Comparison of ENCODE assay signal across 8 cellular contexts in genomic region chr3:98902341-98902740, GRCh38. TPM values are rescaled to one million over a fixed set of nuclear protein-coding genes. Genes with fewer than 3 reads are reported as not detected.
A peak's percentile ranks its signal among the peaks of the same experiment; 100 is the strongest.
DNase-seq lines count a peak whose midpoint lies in the region; ATAC-seq and TF ChIP-seq lines count a peak whose summit lies in the region.

No MANE protein-coding gene starts in this region.

- H3K4me3 ChIP-seq in KMS-11 (IDR thresholded peaks at IDR 0.05; ENCODE audit: insufficient read depth, low read depth, low read length), result no peak overlapping the region

- ATAC-seq in GM21723 (IDR thresholded peaks at IDR 0.05; ENCODE audit: unreplicated experiment), result no peak

- no peaks in the 10 kb centered on the region for H4K20me1 ChIP-seq in KMS-11 (ENCODE audit: insufficient read depth)

- H3K36me3 Mint-ChIP-seq in CD14-positive monocyte, result no peaks in the 10 kb centered on the region
- peaks cover 14% of the 10 kb centered on the region for H3K36me3 Mint-ChIP-seq in dendritic cell treated with granulocyte-macrophage colony-stimulating factor and Interleukin-4, amounts not matched to agents 40 ng/mL and 50 ng/mL, for 4 days (ENCODE audit: low read depth)
- peaks cover 10% of the 10 kb centered on the region for H3K36me3 Mint-ChIP-seq in nephron progenitor cell (ENCODE audit: low read depth)

- H3K4me1 ChIP-seq in KMS-11 (ENCODE audit: low read depth, poor library complexity, severe bottlenecking), result peaks cover 3% of the 10 kb centered on the region

- H3K27ac ChIP-seq in KMS-11, result peak overlapping the region; percentile 58

- no peak for TF ChIP-seq CTCF in CD14-positive monocyte (IDR thresholded peaks at IDR 0.05)
- no peak for TF ChIP-seq CTCF in KMS-11 (conservative IDR thresholded peaks at IDR 0.05; ENCODE audit: low read depth, low read length)
- TF ChIP-seq CTCF in nephron progenitor cell (IDR thresholded peaks at IDR 0.05), result no peak

- H3K4me3 Mint-ChIP-seq in CD14-positive monocyte (peak overlapping the region; percentile 88 to 94), nephron progenitor cell (peak overlapping the region; percentile 96)
- peak overlapping the region; percentile 85 for H3K4me3 Mint-ChIP-seq in dendritic cell treated with granulocyte-macrophage colony-stimulating factor and Interleukin-4, amounts not matched to agents 40 ng/mL and 50 ng/mL, for 4 days

- no peaks in the 10 kb centered on the region for H3K27me3 ChIP-seq in KMS-11 (ENCODE audit: insufficient read depth, low read depth)

- peak overlapping the region; percentile 82 for H3K9ac ChIP-seq in KMS-11

- H3K79me2 ChIP-seq in KMS-11 (ENCODE audit: insufficient read depth, low read depth), result no peaks in the 10 kb centered on the region

- H3K36me3 ChIP-seq in KMS-11 (ENCODE audit: insufficient read depth), result no peaks in the 10 kb centered on the region

- H3K9me3 Mint-ChIP-seq in CD14-positive monocyte (peaks cover 0 to 3% (median 0%) of the 10 kb centered on the region in 7 donors), nephron progenitor cell (peaks cover 9% of the 10 kb centered on the region)
- no peaks in the 10 kb centered on the region for H3K9me3 Mint-ChIP-seq in dendritic cell treated with granulocyte-macrophage colony-stimulating factor and Interleukin-4, amounts not matched to agents 40 ng/mL and 50 ng/mL, for 4 days

- H3K4me2 ChIP-seq in KMS-11, result peak overlapping the region; percentile 49

- H3K27ac Mint-ChIP-seq in CD14-positive monocyte (no peak overlapping the region), nephron progenitor cell (peak overlapping the region; percentile 75)
- H3K27ac Mint-ChIP-seq in dendritic cell treated with granulocyte-macrophage colony-stimulating factor and Interleukin-4, amounts not matched to agents 40 ng/mL and 50 ng/mL, for 4 days, result peak overlapping the region; percentile 89

- H2AFZ ChIP-seq in KMS-11 (ENCODE audit: low read depth), result peak overlapping the region; percentile 97

- DNase-seq in CD14-positive monocyte (ENCODE audit: low spot score), result no peak
- no peak for DNase-seq in nephron progenitor cell
- DNase-seq in AG08396 (ENCODE audit: low spot score), result no peak
- no peak for DNase-seq in NCI-H1694 (lab: John Stamatoyannopoulos, UW)
- DNase-seq in LoVo (ENCODE audit: low spot score), result no peak

- intact Hi-C loops in CD14-positive monocyte (cut with micrococcal nuclease), result no loop called here
- intact Hi-C loops in dendritic cell treated with granulocyte-macrophage colony-stimulating factor and Interleukin-4, amounts not matched to agents 40 ng/mL and 50 ng/mL, for 4 days (cut with micrococcal nuclease), result loop anchor here (5.0 kb wide), 2 partner anchors 310 to 1140 kb away; partner anchors contain the start of genes ARL6 and CPOX

- H3K27me3 Mint-ChIP-seq in CD14-positive monocyte (ENCODE audit: low read depth in 3 of 3) (peaks cover 16 to 24% (median 19%) of the 10 kb centered on the region in 3 donors), nephron progenitor cell (ENCODE audit: low read depth, poor library complexity) (peaks cover 3% of the 10 kb centered on the region)
- H3K27me3 Mint-ChIP-seq in dendritic cell treated with granulocyte-macrophage colony-stimulating factor and Interleukin-4, amounts not matched to agents 40 ng/mL and 50 ng/mL, for 4 days, result peaks cover 20% of the 10 kb centered on the region

- H3K4me1 Mint-ChIP-seq in CD14-positive monocyte (peaks cover 15% of the 10 kb centered on the region), nephron progenitor cell (peaks cover 41% of the 10 kb centered on the region)
- H3K4me1 Mint-ChIP-seq in dendritic cell treated with granulocyte-macrophage colony-stimulating factor and Interleukin-4, amounts not matched to agents 40 ng/mL and 50 ng/mL, for 4 days (ENCODE audit: low read depth), result peaks cover 14% of the 10 kb centered on the region

RNA-seq across cellular contexts. Expression of gene DCBLD2, which starts 0.8 kb away (rescaled TPM):
- polyA plus RNA-seq in CD14-positive monocyte, result 1 to 10 TPM in 1 of 2 donors, under 1 TPM in 1; 0.17 to 1.1 TPM

Comparison
In these comparisons a context has a peak if more than half of its experiments do, and no peak if none do; other contexts are left out.
1. H3K27ac Mint-ChIP-seq: peak in dendritic cell treated with granulocyte-macrophage colony-stimulating factor and Interleukin-4, amounts not matched to agents 40 ng/mL and 50 ng/mL, for 4 days (single experiment) and nephron progenitor cell (single experiment); none in CD14-positive monocyte (0 of 7).
2. Peak in every context shown above with its lines, with median percentiles within 50 percentile points of each other: H3K4me3 Mint-ChIP-seq.